In genomic region chr6:154298297-154298696, GRCh38 we compare ENCODE assay signal across 9 cellular contexts. TPM values are rescaled to one million over a fixed set of nuclear protein-coding genes. Genes with fewer than 3 reads are reported as not detected.
A peak's percentile ranks its signal among the peaks of the same experiment; 100 is the strongest.
DNase-seq lines count a peak whose midpoint lies in the region; ATAC-seq, FAIRE-seq and TF ChIP-seq lines count a peak whose summit lies in the region.
"Had no signal": no experiment of that assay in that cellular context is flagged by ENCODE, and none has a peak within 500 bp of the region (broad histone marks: within the 10 kb centered on the region; RNA-seq: fewer than 3 reads in every experiment).

No MANE protein-coding gene starts in this region.

- H3K79me2 ChIP-seq in HepG2 (ENCODE audit: insufficient read depth, low read length): no peaks in the 10 kb centered on the region

- in situ Hi-C loops in GM13977 (cut with MboI; ENCODE audit: low pct_unique_long_range_greater_than_20kb, low sequenced_read_pairs, unreplicated experiment): no loop called here
- in situ Hi-C loops in HepG2 (cut with HindIII; ENCODE audit: extremely low pct_ligation_motif_present, low pct_unique_long_range_greater_than_20kb): no loop called here

- peak; percentile 39 for ATAC-seq in HG02642 (IDR thresholded peaks at IDR 0.05; ENCODE audit: poor library complexity, unreplicated experiment)
- ATAC-seq in RWPE2 (ENCODE audit: low read depth): peak; percentile 58
- no peak for ATAC-seq in HepG2
- no peak for ATAC-seq in stimulated activated naive CD8-positive, alpha-beta T cell treated with anti-CD3 and anti-CD28 coated beads, Interleukin-15, Interleukin-2, amounts not matched to agents 100 U/mL and 50 U/mL, for 24 hours

- H3K9me3 ChIP-seq in RWPE2 (ENCODE audit: severe bottlenecking) (no peaks in the 10 kb centered on the region), HepG2 (ENCODE audit: low read length) (no peaks in the 10 kb centered on the region)

- H3K9ac ChIP-seq in HepG2 (ENCODE audit: insufficient read depth, low read depth, low read length): no peak overlapping the region

- H3K36me3 ChIP-seq in RWPE2 (ENCODE audit: low read depth) (no peaks in the 10 kb centered on the region), HepG2 (replicated peaks in 1 of 2; ENCODE audit: control insufficient read depth in 1 of 2, insufficient read depth in 2 of 2, low read length in 2 of 2) (no peaks in the 10 kb centered on the region)

- no peak overlapping the region for H3K4me2 ChIP-seq in HepG2 (ENCODE audit: low read depth, low read length)

- DNase-seq in GM13977 (ENCODE audit: low spot score) (peak; percentile 27), RWPE2 (ENCODE audit: low spot score) (no peak), HepG2 (ENCODE audit: low spot score) (peak; percentile 24), DMS 273 treated with DMSO at 0.1 percent for 48 hours (lab: John Stamatoyannopoulos, UW) (no peak), NCI-H1092 (lab: John Stamatoyannopoulos, UW) (no peak), NCI-H187 treated with DMSO at 0.1 percent for 48 hours (lab: John Stamatoyannopoulos, UW) (no peak)
- DNase-seq in stimulated activated naive CD8-positive, alpha-beta T cell treated with anti-CD3 and anti-CD28 coated beads, Interleukin-15, Interleukin-2, amounts not matched to agents 100 U/mL and 50 U/mL, for 24 hours: no peak
- DNase-seq: naive B cell had no signal

- FAIRE-seq in HepG2 (lab: Jason Lieb, UNC): peak; percentile 8

- H3K27me3 ChIP-seq in RWPE2 (ENCODE audit: insufficient read depth, poor library complexity, severe bottlenecking) (no peaks in the 10 kb centered on the region), HepG2 (ENCODE audit: control insufficient read depth in 1 of 2, insufficient read depth in 2 of 2, low read length in 2 of 2) (peaks cover 2 to 3% of the 10 kb centered on the region in 2 experiments; a peak in 3 of 5 replicates)

- no peak for TF ChIP-seq RAD21 in HepG2 (CRISPR knock-in tag; IDR thresholded peaks at IDR 0.05)

- intact Hi-C loops in HepG2 (cut with micrococcal nuclease; ENCODE audit: unreplicated experiment): no loop called here

- no peaks in the 10 kb centered on the region for H4K20me1 ChIP-seq in HepG2 (ENCODE audit: insufficient read depth, low read length)

- WGBS in HepG2 (ENCODE audit: low lambda C conversion rate): 45% methylated on average over 3 of the region's 3 CpGs

- H3K27ac ChIP-seq in RWPE2 (ENCODE audit: poor library complexity, severe bottlenecking): no peak overlapping the region
- H3K27ac ChIP-seq in HepG2 (ENCODE audit: extremely low read length, insufficient read depth, low read length): no peak overlapping the region

- no peak overlapping the region for H2AFZ ChIP-seq in HepG2 (ENCODE audit: low read length)

- POLR2A ChIA-PET in HepG2 (lab: Yijun Ruan, JAX): no interaction called here

- no peak for TF ChIP-seq POLR2A in HepG2 (IDR thresholded peaks at IDR 0.05; ENCODE audit: insufficient read depth in 1 of 2, low read depth in 2 of 2, low read length in 2 of 2)

- no peak overlapping the region for H3K4me3 ChIP-seq in RWPE2 (ENCODE audit: severe bottlenecking)
- no peak overlapping the region for H3K4me3 ChIP-seq in HepG2 (replicated peaks in 1 of 3; ENCODE audit: insufficient read depth in 1 of 3, low read depth in 2 of 3, low read length in 3 of 3)

- TF ChIP-seq CTCF in GM13977 (IDR thresholded peaks at IDR 0.05; ENCODE audit: extremely low read depth, insufficient read depth, missing control alignments) (no peak), RWPE2 (IDR thresholded peaks at IDR 0.05; ENCODE audit: poor library complexity, severe bottlenecking) (no peak), HepG2 (CRISPR knock-in tag; IDR thresholded peaks at IDR 0.05) (no peak)

- CTCF ChIA-PET in HepG2 (lab: Yijun Ruan, JAX; ENCODE audit: low intra/inter-chr PET ratio, low total read pairs): no interaction called here

- no peak for TF ChIP-seq EP300 in HepG2 (IDR thresholded peaks at IDR 0.05; ENCODE audit: low read depth in 2 of 2, low read length in 2 of 2)
- TF ChIP-seq EP300 in HepG2 (CRISPR knock-in tag; IDR thresholded peaks at IDR 0.05; ENCODE audit: borderline replicate concordance): no peak

- H3K4me1 ChIP-seq in RWPE2 (ENCODE audit: insufficient read depth, poor library complexity, severe bottlenecking): peaks cover 7% of the 10 kb centered on the region
- peaks cover 11% of the 10 kb centered on the region; the same call in 1 of the 2 replicates for H3K4me1 ChIP-seq in HepG2 (ENCODE audit: insufficient read depth, low read length)

- BruUV-seq in HepG2 (replicated peaks; lab: Mats Ljungman, UMichigan): no TSS peak

TF ChIP-seq in HepG2, 621 proteins besides CTCF, POLR2A, EP300 and RAD21:
- TF ChIP-seq KMT2A (CRISPR knock-in tag; IDR thresholded peaks at IDR 0.05) (no peak), MAFK (conservative IDR thresholded peaks at IDR 0.05 in 1 of 2, IDR thresholded peaks at IDR 0.05 in 1 of 2; ENCODE audit: low read length in 2 of 2) (peak in 1 of 2 experiments; percentile 41; a peak in 2 of 4 replicates)

RNA-seq across cellular contexts. Expression of gene IPCEF1, which starts 58.3 kb away (rescaled TPM):
- total RNA-seq in HepG2 (2016; rRNA removed; fragmentation: Illumina TruSeq; extraction: Trizol): not detected in 2 replicates
- total RNA-seq in HepG2 (2016; cell fraction: cytosol; rRNA removed; fragmentation: Illumina TruSeq; extraction: Trizol; ENCODE audit: low read depth): 0.62 TPM in 1 of 2 replicates, not detected in the other
- 0.06 and 0.30 TPM in 2 replicates for total RNA-seq in HepG2 (2016; cell fraction: insoluble cytoplasmic fraction; rRNA removed; fragmentation: Illumina TruSeq; extraction: Trizol)
- not detected in 2 replicates for total RNA-seq in HepG2 (2016; cell fraction: membrane; rRNA removed; fragmentation: Illumina TruSeq; extraction: Trizol)
- total RNA-seq in HepG2 (2016; cell fraction: nucleus; rRNA removed; fragmentation: Illumina TruSeq; extraction: Trizol): not detected in 2 replicates
- polyA plus RNA-seq in HepG2 (2011; rRNA removed): 0.03 and 0.22 TPM in 2 replicates
- 0.10 and 0.19 TPM in 2 replicates for polyA plus RNA-seq in HepG2 (2011; cell fraction: cytosol; rRNA removed)
- polyA plus RNA-seq in HepG2 (2011; cell fraction: nucleus; rRNA removed): 0.02 and 0.23 TPM in 2 replicates
- 0.03 TPM in 1 of 2 replicates, not detected in the other for polyA plus RNA-seq in HepG2 (2012)
- not detected in 2 replicates for polyA plus RNA-seq in HepG2 (2016; cell fraction: cytosol; fragmentation: Illumina TruSeq; extraction: Trizol; ENCODE audit: low read depth)
- polyA plus RNA-seq in HepG2 (2016; cell fraction: insoluble cytoplasmic fraction; fragmentation: Illumina TruSeq; extraction: Trizol; ENCODE audit: low read depth): not detected in 2 replicates
- polyA plus RNA-seq in HepG2 (2016; cell fraction: membrane; fragmentation: Illumina TruSeq; extraction: Trizol; ENCODE audit: low read depth): not detected in 2 replicates
- not detected in 2 replicates for polyA plus RNA-seq in HepG2 (2016; cell fraction: nucleus; fragmentation: Illumina TruSeq; extraction: Trizol; ENCODE audit: insufficient read depth, low read depth)
- polyA minus RNA-seq in HepG2 (2011; rRNA and poly(A)+ RNA removed; ENCODE audit: low replicate concordance): not detected in 2 replicates
- 0.20 TPM in 1 of 2 replicates, not detected in the other for polyA minus RNA-seq in HepG2 (2011; cell fraction: cytosol; rRNA and poly(A)+ RNA removed)
- polyA minus RNA-seq in HepG2 (2011; cell fraction: nucleus; rRNA and poly(A)+ RNA removed): 0.12 and 0.13 TPM in 2 replicates

Comparison
In these comparisons a context has a peak if more than half of its experiments do, and no peak if none do; other contexts are left out.
1. DNase-seq: peak in GM13977 (single experiment) and HepG2 (single experiment); none in RWPE2 (single experiment), DMS 273 treated with DMSO at 0.1 percent for 48 hours (single experiment), NCI-H1092 (single experiment), stimulated activated naive CD8-positive, alpha-beta T cell treated with anti-CD3 and anti-CD28 coated beads, Interleukin-15, Interleukin-2, amounts not matched to agents 100 U/mL and 50 U/mL, for 24 hours (single experiment) and NCI-H187 treated with DMSO at 0.1 percent for 48 hours (single experiment).
2. ATAC-seq: peak in HG02642 (single experiment) and RWPE2 (single experiment); none in HepG2 (single experiment) and stimulated activated naive CD8-positive, alpha-beta T cell treated with anti-CD3 and anti-CD28 coated beads, Interleukin-15, Interleukin-2, amounts not matched to agents 100 U/mL and 50 U/mL, for 24 hours (single experiment).